ENCODE assay signal across 13 cellular contexts in the genomic region with DNA sequence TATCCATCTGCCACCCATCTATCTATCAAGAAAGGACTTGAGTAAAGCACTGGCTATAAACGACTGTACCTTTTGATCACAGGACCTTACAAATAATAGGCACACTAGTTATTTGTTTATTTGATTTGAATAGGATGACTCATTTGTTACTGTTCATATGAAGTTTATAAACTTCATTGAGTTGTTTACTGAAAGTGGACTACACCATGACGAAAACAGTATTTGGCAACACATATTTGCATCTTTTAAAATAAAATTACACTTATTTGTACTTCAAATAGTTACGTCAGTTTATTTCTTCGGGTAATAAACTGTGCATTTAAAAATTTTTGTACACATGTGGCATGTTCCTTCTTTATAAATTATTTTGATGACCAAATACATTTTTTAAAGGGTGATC.
DNase-seq lines count a peak whose midpoint lies in the region; ATAC-seq and TF ChIP-seq lines count a peak whose summit lies in the region.
"Had no signal": no experiment of that assay in that cellular context is flagged by ENCODE, and none has a peak within 500 bp of the region (broad histone marks: within the 10 kb centered on the region; RNA-seq: fewer than 3 reads in every experiment).

No MANE protein-coding gene starts in this region.

- H3K4me3 ChIP-seq in adipocyte (ENCODE audit: low read length) (peak overlapping the region; percentile 86), iPS-18a (ENCODE audit: low read length) (peak overlapping the region; percentile 78), skeletal muscle tissue (ENCODE audit: low read length in 3 of 3) (peak overlapping the region in 1 of 3 donors; percentile 90)

- CTCF ChIA-PET in Calu3 (lab: Charles Lee) = interaction anchor here (1.3 to 1.4 kb wide), 2 partner anchors 17 to 72 kb away, joined by 3 to 7 read pairs; no protein-coding TSS in a partner anchor

- BruUV-seq in Calu3 (replicated peaks; lab: Mats Ljungman, UMichigan) = no TSS peak

- H3K27me3 Mint-ChIP-seq in Calu3 (ENCODE audit: unreplicated experiment) = no peaks in the 10 kb centered on the region

- no peak overlapping the region for H3K9ac ChIP-seq in adipocyte (ENCODE audit: low read length)
- H3K9ac ChIP-seq in iPS-18a (ENCODE audit: low read length) = no peak overlapping the region
- H3K9ac ChIP-seq in skeletal muscle tissue (ENCODE audit: low read depth in 1 of 3, low read length in 3 of 3) = peak overlapping the region in 2 of 3 donors; percentile 80 to 82

- H3K27me3 ChIP-seq in adipocyte (replicated peaks; ENCODE audit: control insufficient read depth, insufficient read depth, low read length) = no peaks in the 10 kb centered on the region
- H3K27me3 ChIP-seq in iPS-18a (ENCODE audit: control insufficient read depth, insufficient read depth, low read length) = peaks cover 28% of the 10 kb centered on the region
- H3K27me3 ChIP-seq in skeletal muscle tissue (ENCODE audit: control insufficient read depth in 3 of 3, insufficient read depth in 3 of 3, low read length in 3 of 3) = no peaks in the 10 kb centered on the region

- no peak for ATAC-seq in HG02798 (IDR thresholded peaks at IDR 0.05; ENCODE audit: poor library complexity, unreplicated experiment)
- ATAC-seq: natural killer cell treated with Interleukin-12 subunit alpha and Interleukin-12 subunit beta and Interleukin-15 and Interleukin-18, amount 100 ng/mL, for 72 hours had no signal

- H3K27ac ChIP-seq in iPS-18a (ENCODE audit: low read length) = no peak overlapping the region
- peak overlapping the region; percentile 93 for H3K27ac ChIP-seq in skeletal muscle tissue (ENCODE audit: low read depth, low read length)

- no peaks in the 10 kb centered on the region for H3K9me3 Mint-ChIP-seq in Calu3 (ENCODE audit: low read depth, unreplicated experiment)
- H3K9me3 Mint-ChIP-seq: natural killer cell treated with Interleukin-12 subunit alpha and Interleukin-12 subunit beta and Interleukin-15 and Interleukin-18, amount 100 ng/mL, for 72 hours; T-helper 1 cell treated with Interleukin-12 subunit alpha and Interleukin-12 subunit beta and Interleukin-4 antibody, amounts not matched to agents 30 μg/mL and 1 μg/mL, for 36 hours had no signal

- H3K9me3 ChIP-seq in adipocyte (ENCODE audit: control insufficient read depth, low read length) (no peaks in the 10 kb centered on the region), iPS-18a (ENCODE audit: control insufficient read depth, low read depth, low read length) (no peaks in the 10 kb centered on the region), skeletal muscle tissue (ENCODE audit: control insufficient read depth in 3 of 3, low read length in 3 of 3) (no peaks in the 10 kb centered on the region)
- H3K9me3 ChIP-seq: left lung had no signal

- H3K4me3 Mint-ChIP-seq in Calu3 (ENCODE audit: low read depth, unreplicated experiment) = peak overlapping the region; percentile 81
- H3K4me3 Mint-ChIP-seq: T-helper 1 cell treated with Interleukin-12 subunit alpha and Interleukin-12 subunit beta and Interleukin-4 antibody, amounts not matched to agents 30 μg/mL and 1 μg/mL, for 36 hours had no signal

- H3K4me1 ChIP-seq in adipocyte (ENCODE audit: control insufficient read depth, insufficient read depth, low read length) (peaks cover 15% of the 10 kb centered on the region), iPS-18a (ENCODE audit: control insufficient read depth, low read depth, low read length) (peaks cover 4% of the 10 kb centered on the region), skeletal muscle tissue (ENCODE audit: control insufficient read depth in 3 of 3, insufficient read depth in 3 of 3, low read length in 3 of 3) (peaks cover 11 to 14% (median 13%) of the 10 kb centered on the region in 3 donors)
- H3K4me1 ChIP-seq: left lung had no signal

- no peak for TF ChIP-seq CTCF in Calu3 (IDR thresholded peaks at IDR 0.05; ENCODE audit: unreplicated experiment)

- H3K36me3 ChIP-seq in adipocyte (ENCODE audit: control insufficient read depth, insufficient read depth, low read length, severe bottlenecking) (peaks cover 7% of the 10 kb centered on the region), iPS-18a (ENCODE audit: control insufficient read depth, low read depth, low read length) (no peaks in the 10 kb centered on the region), skeletal muscle tissue (ENCODE audit: control insufficient read depth in 3 of 3, insufficient read depth in 3 of 3, low read length in 3 of 3) (peaks cover 4 to 5% (median 5%) of the 10 kb centered on the region in 3 donors)

- H3K4me1 Mint-ChIP-seq in Calu3 (ENCODE audit: low read depth, unreplicated experiment) = peaks cover 7% of the 10 kb centered on the region

- peaks cover 49% of the 10 kb centered on the region for H3K36me3 Mint-ChIP-seq in Calu3 (ENCODE audit: insufficient read depth, unreplicated experiment)
- H3K36me3 Mint-ChIP-seq: IgD-negative memory B cell; natural killer cell treated with Interleukin-12 subunit alpha and Interleukin-12 subunit beta and Interleukin-15 and Interleukin-18, amount 100 ng/mL, for 72 hours had no signal

- no peak overlapping the region for H3K27ac Mint-ChIP-seq in Calu3 (ENCODE audit: unreplicated experiment)
- H3K27ac Mint-ChIP-seq: natural killer cell treated with Interleukin-12 subunit alpha and Interleukin-12 subunit beta and Interleukin-15 and Interleukin-18, amount 100 ng/mL, for 72 hours; T-helper 1 cell treated with Interleukin-12 subunit alpha and Interleukin-12 subunit beta and Interleukin-4 antibody, amounts not matched to agents 30 μg/mL and 1 μg/mL, for 36 hours had no signal

- intact Hi-C loops in Calu3 (cut with micrococcal nuclease; ENCODE audit: unreplicated experiment) = loop anchor here (2.0 kb wide), 1 partner anchor 23 kb away; no protein-coding TSS in a partner anchor

- DNase-seq in Calu3 (no peak), adipocyte (ENCODE audit: low read depth) (no peak), NCI-H446 treated with DMSO at 0.1 percent for 48 hours (lab: John Stamatoyannopoulos, UW) (no peak), mesenteric fat pad (ENCODE audit: low spot score) (no peak)
- DNase-seq in stimulated activated CD4-positive, alpha-beta T cell treated with anti-CD3 and anti-CD28 coated beads, Interleukin-12 subunit alpha, Interleukin-12 subunit beta, amount 100 ng/mL, for 4 hours = no peak
- DNase-seq: aorta, left lung had no signal

Comparison
In these comparisons a context has a peak if more than half of its experiments do, and no peak if none do; other contexts are left out.
1. H3K9ac ChIP-seq: peak in skeletal muscle tissue (2 of 3); none in adipocyte (single experiment) and iPS-18a (single experiment).